Comparison of ENCODE assay signal across 11 cellular contexts in genomic region chr2:70103531-70104061, GRCh38. TPM values are rescaled to one million over a fixed set of nuclear protein-coding genes. Genes with fewer than 3 reads are reported as not detected.
A peak's percentile ranks its signal among the peaks of the same experiment; 100 is the strongest.
DNase-seq lines count a peak whose midpoint lies in the region; ATAC-seq, FAIRE-seq and TF ChIP-seq lines count a peak whose summit lies in the region.
"Had no signal": no experiment of that assay in that cellular context is flagged by ENCODE, and none has a peak within 500 bp of the region (broad histone marks: within the 10 kb centered on the region; RNA-seq: fewer than 3 reads in every experiment).

No MANE protein-coding gene starts in this region.

- no peaks in the 10 kb centered on the region for H3K36me3 ChIP-seq in mesenchymal stem cell (ENCODE audit: control insufficient read depth in 1 of 2, insufficient read depth in 2 of 2, low read depth in 1 of 2, low read length in 2 of 2)
- H3K36me3 ChIP-seq: WERI-Rb-1 had no signal

- no peak overlapping the region for H3K9ac ChIP-seq in mesenchymal stem cell (ENCODE audit: low read length)

- no peak overlapping the region for H3K14ac ChIP-seq in mesenchymal stem cell (ENCODE audit: low read length in 2 of 2)

- no peak overlapping the region for H2BK120ac ChIP-seq in mesenchymal stem cell (ENCODE audit: low read depth, low read length)

- H4K91ac ChIP-seq in mesenchymal stem cell (ENCODE audit: low read length): peak overlapping the region; percentile 61

- H2BK15ac ChIP-seq in mesenchymal stem cell (ENCODE audit: low read depth, poor library complexity, severe bottlenecking): peak overlapping the region; percentile 69

- H3K4me2 ChIP-seq in A549 (peak overlapping the region; percentile 43), mesenchymal stem cell (ENCODE audit: low read length, poor library complexity, severe bottlenecking) (no peak overlapping the region)

- peak overlapping the region; percentile 91 for H2BK5ac ChIP-seq in mesenchymal stem cell (ENCODE audit: low read depth, low read length, poor library complexity, severe bottlenecking)

- H3K4me1 Mint-ChIP-seq in activated T-cell treated with anti-CD3 and anti-CD28 coated beads, Interleukin-2, amount 50 U/mL, for 24 hours (ENCODE audit: low read depth): peaks cover 55% of the 10 kb centered on the region

- TF ChIP-seq RAD21 in A549 (conservative IDR thresholded peaks at IDR 0.05 in 1 of 2, IDR thresholded peaks at IDR 0.05 in 1 of 2): no peak

- no peaks in the 10 kb centered on the region for H3K36me3 Mint-ChIP-seq in activated T-cell treated with anti-CD3 and anti-CD28 coated beads, Interleukin-2, amount 50 U/mL, for 24 hours (ENCODE audit: low read depth)

- H3K9me3 Mint-ChIP-seq in activated T-cell treated with anti-CD3 and anti-CD28 coated beads, Interleukin-2, amount 50 U/mL, for 24 hours: no peaks in the 10 kb centered on the region

- CTCF ChIA-PET in A549 (lab: Yijun Ruan, JAX): interaction anchor here (0.6 to 1.2 kb wide), 2 partner anchors 25 to 104 kb away, joined by 3 read pairs; no protein-coding TSS in a partner anchor

- ATAC-seq in A549 (no peak), GM19023 (IDR thresholded peaks at IDR 0.05; ENCODE audit: unreplicated experiment) (no peak)

- H3K4me3 ChIP-seq in A549: no peak overlapping the region
- no peak overlapping the region for H3K4me3 ChIP-seq in mesenchymal stem cell (ENCODE audit: insufficient read depth in 1 of 2, low read depth in 1 of 2, low read length in 2 of 2)

- no peak overlapping the region for H3K4ac ChIP-seq in mesenchymal stem cell (ENCODE audit: low read depth in 1 of 2, low read length in 2 of 2)

- POLR2A ChIA-PET in A549 (lab: Yijun Ruan, JAX): interaction anchor here (0.5 to 1.9 kb wide), 5 partner anchors 12 to 88 kb away, joined by 3 to 13 read pairs (median 3); partner anchors contain the start of gene C2orf42

- H3K23ac ChIP-seq in mesenchymal stem cell (ENCODE audit: low read length in 2 of 2): no peak overlapping the region

- no peak overlapping the region for H2BK12ac ChIP-seq in mesenchymal stem cell (ENCODE audit: low read length in 2 of 2)

- H3K9me3 ChIP-seq in A549 (no peaks in the 10 kb centered on the region), mesenchymal stem cell (ENCODE audit: control insufficient read depth, low read length) (no peaks in the 10 kb centered on the region)

- H3K79me1 ChIP-seq in mesenchymal stem cell (replicated peaks; ENCODE audit: low read length, poor library complexity, severe bottlenecking): peaks cover 2% of the 10 kb centered on the region

- H3K18ac ChIP-seq in mesenchymal stem cell (ENCODE audit: low read depth in 1 of 2, low read length in 2 of 2): no peak overlapping the region

- H2AFZ ChIP-seq in mesenchymal stem cell (ENCODE audit: low read depth, low read length): no peak overlapping the region

- H3K27me3 Mint-ChIP-seq in activated T-cell treated with anti-CD3 and anti-CD28 coated beads, Interleukin-2, amount 50 U/mL, for 24 hours: no peaks in the 10 kb centered on the region

- no peaks in the 10 kb centered on the region for H3K27me3 ChIP-seq in mesenchymal stem cell (ENCODE audit: control insufficient read depth in 1 of 2, insufficient read depth in 1 of 2, low read length in 2 of 2)

- peak overlapping the region; percentile 72 for H3K4me3 Mint-ChIP-seq in activated T-cell treated with anti-CD3 and anti-CD28 coated beads, Interleukin-2, amount 50 U/mL, for 24 hours

- H2AK5ac ChIP-seq in mesenchymal stem cell (ENCODE audit: low read length, severe bottlenecking): peak overlapping the region; percentile 93

- H3K27ac Mint-ChIP-seq in activated T-cell treated with anti-CD3 and anti-CD28 coated beads, Interleukin-2, amount 50 U/mL, for 24 hours: peak overlapping the region; percentile 96

- TF ChIP-seq POLR2A in A549 (IDR thresholded peaks at IDR 0.05; ENCODE audit: low read length) (no peak), GM19193 (IDR thresholded peaks at IDR 0.05; ENCODE audit: extremely low read depth, insufficient read depth, insufficient read length) (peak; percentile 33)

- H3K4me1 ChIP-seq in A549 (peaks cover 26% of the 10 kb centered on the region), mesenchymal stem cell (ENCODE audit: control insufficient read depth, insufficient read depth, low read depth, low read length) (peaks cover 19% of the 10 kb centered on the region)

- peak overlapping the region; percentile 3 to 29; a peak in 2 of 6 replicates for H3K27ac ChIP-seq in A549
- H3K27ac ChIP-seq in mesenchymal stem cell (ENCODE audit: low read length, poor library complexity, severe bottlenecking): peak overlapping the region; percentile 98

- TF ChIP-seq EP300 in A549 (IDR thresholded peaks at IDR 0.05): no peak

- no peak for TF ChIP-seq CTCF in A549 (IDR thresholded peaks at IDR 0.05)

- peak overlapping the region; percentile 64 for H4K8ac ChIP-seq in mesenchymal stem cell (ENCODE audit: low read length)

- FAIRE-seq in A549 (lab: Jason Lieb, UNC): no peak
- FAIRE-seq: D721Med had no signal

- WGBS in A549 (ENCODE audit: missing lambda C conversion rate): 94% methylated on average over 5 of the region's 5 CpGs
- 97% methylated on average over 5 of the region's 5 CpGs for WGBS in mesenchymal stem cell

- DNase-seq in A549 (ENCODE audit: low read depth in 1 of 2, low spot score in 1 of 2) (no peak), mesenchymal stem cell (no peak), D341Med (ENCODE audit: low spot score) (no peak), NCI-H2029 treated with DMSO at 0.1 percent for 48 hours (lab: John Stamatoyannopoulos, UW) (no peak), cerebellar nuclear complex (lab: John Stamatoyannopoulos, UW) (no peak)
- DNase-seq in activated T-cell treated with anti-CD3 and anti-CD28 coated beads, Interleukin-2, amount 50 U/mL, for 24 hours: peak; percentile 55
- DNase-seq: NCI-H1417, WERI-Rb-1 had no signal

TF ChIP-seq in A549, 52 proteins besides CTCF, POLR2A, EP300 and RAD21:
- TF ChIP-seq ZC3H11A (IDR thresholded peaks at IDR 0.05): no peak
- TF ChIP-seq EHMT2 (IDR thresholded peaks at IDR 0.05; ENCODE audit: low read depth): no peak
- no peak for TF ChIP-seq HEYL (CRISPR knock-in tag; IDR thresholded peaks at IDR 0.05)
- no peak for TF ChIP-seq TFCP2L1 (CRISPR knock-in tag; IDR thresholded peaks at IDR 0.05)
- no peak for TF ChIP-seq FOSL2 (IDR thresholded peaks at IDR 0.05)
- no peak for TF ChIP-seq FOSL2 (CRISPR knock-in tag; IDR thresholded peaks at IDR 0.05)
- TF ChIP-seq, protein P1, sequence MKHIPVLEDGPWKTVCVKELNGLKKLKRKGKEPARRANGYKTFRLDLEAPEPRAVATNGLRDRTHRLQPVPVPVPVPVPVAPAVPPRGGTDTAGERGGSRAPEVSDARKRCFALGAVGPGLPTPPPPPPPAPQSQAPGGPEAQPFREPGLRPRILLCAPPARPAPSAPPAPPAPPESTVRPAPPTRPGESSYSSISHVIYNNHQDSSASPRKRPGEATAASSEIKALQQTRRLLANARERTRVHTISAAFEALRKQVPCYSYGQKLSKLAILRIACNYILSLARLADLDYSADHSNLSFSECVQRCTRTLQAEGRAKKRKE (CRISPR knock-in tag; IDR thresholded peaks at IDR 0.05; ENCODE audit: low read depth): no peak
- TF ChIP-seq RARB (CRISPR knock-in tag; IDR thresholded peaks at IDR 0.05): no peak
- TF ChIP-seq SMC3 (IDR thresholded peaks at IDR 0.05): no peak
- no peak for TF ChIP-seq RFX5 (IDR thresholded peaks at IDR 0.05)
- TF ChIP-seq BHLHE40 (IDR thresholded peaks at IDR 0.05; ENCODE audit: low read depth, low read length): no peak
- no peak for TF ChIP-seq HDAC2 (IDR thresholded peaks at IDR 0.05)
- TF ChIP-seq HOXB5 (CRISPR knock-in tag; IDR thresholded peaks at IDR 0.05): no peak
- TF ChIP-seq HOXA7 (CRISPR knock-in tag; IDR thresholded peaks at IDR 0.05): no peak
- no peak for TF ChIP-seq CHD4 (IDR thresholded peaks at IDR 0.05; ENCODE audit: borderline replicate concordance)
- no peak for TF ChIP-seq KDM5A (IDR thresholded peaks at IDR 0.05)

RNA-seq across cellular contexts. Expression of gene PCBP1, which starts 16.3 kb away (rescaled TPM):
- polyA plus RNA-seq in A549 (2011; rRNA removed) (86.8 and 134 TPM in 2 replicates), A549 (2017; fragmentation: RNase III; extraction: RNeasy Plus Mini Kit Qiagen cat#74134 plus additional on column Dnase treatment) (284 to 310 TPM (median 304 TPM) in 3 replicates)
- polyA plus RNA-seq in A549 (2012; cell fraction: cytosol; rRNA removed): 207 and 256 TPM in 2 replicates
- polyA plus RNA-seq in A549 (2012; cell fraction: nucleus; rRNA removed): 280 and 285 TPM in 2 replicates
- 92.8 and 115 TPM in 2 replicates for polyA minus RNA-seq in A549 (2011; rRNA and poly(A)+ RNA removed)
- 232 TPM for polyA plus RNA-seq in mesenchymal stem cell (2013, experiment 1 of 2)
- 289 TPM for polyA plus RNA-seq in mesenchymal stem cell (2013, experiment 2 of 2)
